Comparison of ENCODE assay signal across 8 cellular contexts in genomic region chr22:43262990-43263644, GRCh38.
DNase-seq lines count a peak whose midpoint lies in the region; ATAC-seq, FAIRE-seq and TF ChIP-seq lines count a peak whose summit lies in the region.

No MANE protein-coding gene starts in this region.

- peaks cover 18 to 25% of the 10 kb centered on the region in 2 experiments for H3K4me1 ChIP-seq in K562 (replicated peaks in 1 of 2; ENCODE audit: control insufficient read depth in 2 of 2, insufficient read depth in 2 of 2, low read length in 2 of 2)
- H3K4me1 ChIP-seq in spleen, result peaks cover 24 to 61% (median 40%) of the 10 kb centered on the region in 6 donors

- TF ChIP-seq RAD21 in K562 (CRISPR knock-in tag; conservative IDR thresholded peaks at IDR 0.05 in 1 of 2, IDR thresholded peaks at IDR 0.05 in 1 of 2), result no peak

- H3K27ac ChIP-seq in K562 (ENCODE audit: extremely low read depth, low read depth, low read length) (no peak overlapping the region), spleen (peak overlapping the region; percentile 17 to 81 (median 64))

- CTCF ChIA-PET in K562 (lab: Yijun Ruan, JAX; ENCODE audit: low intra/inter-chr PET ratio), result no interaction called here

- intact Hi-C loops in K562 (cut with micrococcal nuclease) (no loop called here), spleen (cut with DNase I; ENCODE audit: low total_unique reads) (no loop called here)

- peak; percentile 46; the same call in 1 of the 2 replicates for TF ChIP-seq EP300 in K562 (IDR thresholded peaks at IDR 0.05; ENCODE audit: low read length)

- H3K27me3 ChIP-seq in K562 (ENCODE audit: control insufficient read depth in 2 of 2, insufficient read depth in 2 of 2, low read length in 2 of 2) (peaks cover 11 to 54% of the 10 kb centered on the region in 2 experiments; a peak in 4 of 5 replicates), spleen (replicated peaks in 1 of 7) (peaks cover 0 to 29% (median 0%) of the 10 kb centered on the region in 7 donors)

- no TSS peak for BruUV-seq in K562 (replicated peaks; lab: Mats Ljungman, UMichigan)

- WGBS in K562 (ENCODE audit: insufficient coverage, low coverage, missing lambda C conversion rate), result 7% methylated on average over 13 of the region's 19 CpGs
- 21 to 27% (median 24%) methylated on average over 17 to 19 of the region's 19 CpGs for WGBS in spleen, 5 donors

- H3K36me3 ChIP-seq in K562 (ENCODE audit: control insufficient read depth, insufficient read depth, low read length) (no peaks in the 10 kb centered on the region), spleen (no peaks in the 10 kb centered on the region)

- H3K9ac ChIP-seq in K562 (ENCODE audit: insufficient read depth in 1 of 2, low read depth in 2 of 2, low read length in 2 of 2), result no peak overlapping the region

- no peaks in the 10 kb centered on the region for H3K9me3 ChIP-seq in K562 (replicated peaks; ENCODE audit: control insufficient read depth, insufficient read depth, low read depth, low read length)
- no peaks in the 10 kb centered on the region for H3K9me3 ChIP-seq in spleen

- no peak for TF ChIP-seq POLR2A in K562 (conservative IDR thresholded peaks at IDR 0.05)
- no peak for TF ChIP-seq POLR2A in spleen (IDR thresholded peaks at IDR 0.05)

- TF ChIP-seq CTCF in K562 (IDR thresholded peaks at IDR 0.05 in 2 of 3, conservative IDR thresholded peaks at IDR 0.05 in 1 of 3; ENCODE audit: insufficient read depth in 2 of 3, low read depth in 1 of 3, low read length in 3 of 3), result no peak
- TF ChIP-seq CTCF in spleen (IDR thresholded peaks at IDR 0.05 in 8 of 11, conservative IDR thresholded peaks at IDR 0.05 in 3 of 11), result no peak

- POLR2A ChIA-PET in K562 (lab: Yijun Ruan, JAX), result no interaction called here

- H2AFZ ChIP-seq in K562 (ENCODE audit: low read depth, low read length), result no peak overlapping the region

- in situ Hi-C loops in K562 (cut with MboI), result no loop called here

- ATAC-seq in GM18867 (IDR thresholded peaks at IDR 0.05; ENCODE audit: unreplicated experiment), result peak; percentile 19
- ATAC-seq in K562, result peak; percentile 43
- ATAC-seq in GM19023 (IDR thresholded peaks at IDR 0.05; ENCODE audit: unreplicated experiment), result no peak
- no peak for ATAC-seq in GM21367 (IDR thresholded peaks at IDR 0.05; ENCODE audit: unreplicated experiment)
- ATAC-seq in GM19463 (IDR thresholded peaks at IDR 0.05; ENCODE audit: unreplicated experiment), result no peak

- no peaks in the 10 kb centered on the region for H3K9me1 ChIP-seq in K562 (ENCODE audit: control insufficient read depth, insufficient read depth, low read length)

- peak; percentile 33 for DNase-seq in SKM-1 (lab: John Stamatoyannopoulos, UW; ENCODE audit: unreplicated experiment)
- peak; percentile 25 to 50 (median 47) for DNase-seq in K562 (ENCODE audit: extremely low read depth in 1 of 4, low spot score in 3 of 4)
- DNase-seq in spleen, result peak; percentile 88
- DNase-seq in EL, result no peak

- H4K20me1 ChIP-seq in K562 (replicated peaks; ENCODE audit: control insufficient read depth, insufficient read depth, low read length), result peaks cover 35% of the 10 kb centered on the region

- no peaks in the 10 kb centered on the region for H3K79me2 ChIP-seq in K562 (ENCODE audit: control insufficient read depth, insufficient read depth, low read length)

- FAIRE-seq in K562 (lab: Jason Lieb, UNC), result no peak

- peak overlapping the region; percentile 77; the same call in 1 of the 2 replicates for H3K4me2 ChIP-seq in K562 (ENCODE audit: insufficient read depth, low read length)

- H3K4me3 ChIP-seq in K562 (no peak overlapping the region), spleen (peak overlapping the region in 6 of 8 donors; percentile 1 to 60 (median 10))

TF ChIP-seq in K562, 482 proteins besides CTCF, POLR2A, EP300 and RAD21:
- TF ChIP-seq NR2C2 (CRISPR knock-in tag; IDR thresholded peaks at IDR 0.05) (peak; percentile 55; the same call in 1 of the 2 replicates), NR2C2 (tag; IDR thresholded peaks at IDR 0.05) (peak; percentile 96), CCNT2 (IDR thresholded peaks at IDR 0.05; ENCODE audit: borderline replicate concordance, extremely low read depth, insufficient read length, low read depth, low read length) (peak; percentile 34), PBX2 (CRISPR knock-in tag; IDR thresholded peaks at IDR 0.05; ENCODE audit: low read depth) (no peak), PBX2 (tag; conservative IDR thresholded peaks at IDR 0.05; ENCODE audit: low read depth) (peak; percentile 62; the same call in 1 of the 2 replicates), TCF7L2 (IDR thresholded peaks at IDR 0.05; ENCODE audit: low read depth, low read length) (0 out of 2 replicates have a peak, but pooled peaks have one; percentile 48), KDM1A (IDR thresholded peaks at IDR 0.05) (peak; percentile 50 to 54; a peak in 3 of 4 replicates), PKNOX1 (IDR thresholded peaks at IDR 0.05) (peak; percentile 50; the same call in 1 of the 2 replicates), ARHGAP35 (IDR thresholded peaks at IDR 0.05; ENCODE audit: partially characterized antibody) (no peak), E2F1 (CRISPR knock-in tag; IDR thresholded peaks at IDR 0.05) (no peak), MEIS2 (IDR thresholded peaks at IDR 0.05; ENCODE audit: partially characterized antibody) (peak; percentile 86), LEF1 (IDR thresholded peaks at IDR 0.05) (no peak), HES1 (IDR thresholded peaks at IDR 0.05; ENCODE audit: low read depth) (peak; percentile 80; the same call in 1 of the 2 replicates), POLR2AphosphoS5 (IDR thresholded peaks at IDR 0.05; ENCODE audit: control insufficient read depth, insufficient read depth, low read depth, low read length) (no peak), NR2C1 (IDR thresholded peaks at IDR 0.05) (peak; percentile 93), NR2C1 (tag; IDR thresholded peaks at IDR 0.05) (peak; percentile 94), TCF7 (IDR thresholded peaks at IDR 0.05; ENCODE audit: borderline replicate concordance) (peak; percentile 84; the same call in 1 of the 2 replicates), RCOR1 (IDR thresholded peaks at IDR 0.05; ENCODE audit: borderline replicate concordance in 1 of 2, low read depth in 2 of 2, low read length in 2 of 2) (peak in 1 of 2 experiments; percentile 59; a peak in 1 of 4 replicates)

Comparison
In these comparisons a context has a peak if more than half of its experiments do, and no peak if none do; other contexts are left out.
1. ATAC-seq: peak in GM18867 (single experiment) and K562 (single experiment); none in GM19023 (single experiment), GM21367 (single experiment) and GM19463 (single experiment).